ENCODE assay signal across 10 cellular contexts in genomic region chr12:124747426-124748161, GRCh38.
DNase-seq lines count a peak whose midpoint lies in the region; ATAC-seq, FAIRE-seq and TF ChIP-seq lines count a peak whose summit lies in the region.
"Had no signal": no experiment of that assay in that cellular context is flagged by ENCODE, and none has a peak within 500 bp of the region (broad histone marks: within the 10 kb centered on the region; RNA-seq: fewer than 3 reads in every experiment).

No MANE protein-coding gene starts in this region.

- ATAC-seq in IMR-90 (ENCODE audit: low read depth) (peak; percentile 7; the same call in 1 of the 2 replicates), pancreas (peak; percentile 32 to 66 (median 50)), HG03460 (IDR thresholded peaks at IDR 0.05; ENCODE audit: unreplicated experiment) (no peak)

- H3K79me2 ChIP-seq in trophoblast cell (ENCODE audit: control insufficient read depth, insufficient read depth, low read length, poor library complexity), result no peaks in the 10 kb centered on the region

- no peaks in the 10 kb centered on the region for H4K20me1 ChIP-seq in IMR-90 (ENCODE audit: insufficient read depth, low read length)

- H4K12ac ChIP-seq in trophoblast cell (ENCODE audit: low read depth, low read length), result no peak overlapping the region

- H3K9me3 ChIP-seq in IMR-90 (ENCODE audit: control insufficient read depth, insufficient read depth, low read length) (no peaks in the 10 kb centered on the region), colonic mucosa (no peaks in the 10 kb centered on the region), pancreas (no peaks in the 10 kb centered on the region), trophoblast cell (ENCODE audit: insufficient read depth, low read depth, low read length) (peaks cover 2% of the 10 kb centered on the region)

- peaks cover 9% of the 10 kb centered on the region for H3K9me1 ChIP-seq in IMR-90 (ENCODE audit: insufficient read depth, low read length)

- H3K4ac ChIP-seq in IMR-90 (ENCODE audit: low read depth, low read length), result peak overlapping the region; percentile 82
- H3K4ac ChIP-seq in trophoblast cell (ENCODE audit: low read depth, low read length), result no peak overlapping the region

- TF ChIP-seq POLR2A in IMR-90 (IDR thresholded peaks at IDR 0.05; ENCODE audit: low read depth, low read length), result no peak

- H3K4me3 ChIP-seq in IMR-90 (ENCODE audit: insufficient read depth, low read depth, low read length), result no peak overlapping the region
- H3K4me3 ChIP-seq in colonic mucosa, result no peak overlapping the region
- H3K4me3 ChIP-seq in pancreas, result no peak overlapping the region
- H3K4me3 ChIP-seq in trophoblast cell (ENCODE audit: low read depth, low read length), result no peak overlapping the region

- H3K27ac ChIP-seq in IMR-90 (ENCODE audit: insufficient read depth, low read length), result peak overlapping the region; percentile 17; the same call in 1 of the 2 replicates
- H3K27ac ChIP-seq in colonic mucosa, result peak overlapping the region; percentile 62
- H3K27ac ChIP-seq in pancreas, result peak overlapping the region; percentile 42 to 81 (median 70)
- H3K27ac ChIP-seq in trophoblast cell (ENCODE audit: low read depth, low read length), result no peak overlapping the region

- H4K91ac ChIP-seq in IMR-90 (ENCODE audit: insufficient read depth, low read depth, low read length), result peak overlapping the region; percentile 89
- no peak overlapping the region for H4K91ac ChIP-seq in trophoblast cell (ENCODE audit: low read depth, low read length)

- peak overlapping the region; percentile 89; the same call in 2 of the 3 replicates for H2BK15ac ChIP-seq in IMR-90 (ENCODE audit: low read depth, low read length)

- H3K4me1 ChIP-seq in IMR-90 (ENCODE audit: control insufficient read depth, insufficient read depth, low read length) (peaks cover 19% of the 10 kb centered on the region), colonic mucosa (peaks cover 18% of the 10 kb centered on the region), pancreas (peaks cover 9 to 14% (median 12%) of the 10 kb centered on the region in 3 donors), trophoblast cell (ENCODE audit: control insufficient read depth in 1 of 2, insufficient read depth in 2 of 2, low read length in 2 of 2) (peaks cover 9 to 13% of the 10 kb centered on the region in 2 experiments)

- no peak overlapping the region for H2AFZ ChIP-seq in IMR-90 (replicated peaks; ENCODE audit: low read length, poor library complexity)
- no peak overlapping the region for H2AFZ ChIP-seq in trophoblast cell (ENCODE audit: insufficient read depth, low read length, poor library complexity)

- no peak for TF ChIP-seq RAD21 in IMR-90 (IDR thresholded peaks at IDR 0.05; ENCODE audit: low read length)

- no peaks in the 10 kb centered on the region for H3K36me3 ChIP-seq in IMR-90 (ENCODE audit: control insufficient read depth, insufficient read depth, low read length)
- no peaks in the 10 kb centered on the region for H3K36me3 ChIP-seq in colonic mucosa
- no peaks in the 10 kb centered on the region for H3K36me3 ChIP-seq in pancreas
- no peaks in the 10 kb centered on the region for H3K36me3 ChIP-seq in trophoblast cell (ENCODE audit: control insufficient read depth in 1 of 2, insufficient read depth in 2 of 2, low read length in 2 of 2)

- no peak overlapping the region for H2AK9ac ChIP-seq in IMR-90 (replicated peaks; ENCODE audit: low read depth, low read length, poor library complexity)

- H3K4me2 ChIP-seq in IMR-90 (ENCODE audit: low read depth, low read length) (no peak overlapping the region), trophoblast cell (ENCODE audit: low read length) (no peak overlapping the region)

- WGBS in IMR-90 (ENCODE audit: extremely low coverage in 2 of 2, insufficient read length in 1 of 2), 2 experiments, result 65% methylated on average over 3 of the region's 15 CpGs; no CpG with 5 or more reads in 1 of the 2 experiments
- WGBS in pancreas, 2 donors, result 71 to 74% methylated on average over 15 of the region's 15 CpGs
- no CpG with 5 or more reads among the region's 15 CpGs for WGBS in trophoblast cell (ENCODE audit: extremely low coverage, insufficient coverage, insufficient read length)

- peak; percentile 84 for DNase-seq in GM03348 (ENCODE audit: low spot score)
- DNase-seq in IMR-90, result peak; percentile 92
- peak; percentile 51 for DNase-seq in colonic mucosa
- DNase-seq in pancreas, result no peak
- no peak for DNase-seq in trophoblast cell
- DNase-seq in SHP77 (lab: John Stamatoyannopoulos, UW), result no peak
- no peak for DNase-seq in NCI-H2196 treated with DMSO at 0.1 percent for 48 hours (lab: John Stamatoyannopoulos, UW; ENCODE audit: unreplicated experiment)
- DNase-seq: activated T-cell treated with anti-CD3 and anti-CD28 coated beads, Interleukin-2, amount 50 U/mL, for 24 hours; NCI-H187 had no signal

- H3K79me1 ChIP-seq in IMR-90 (ENCODE audit: low read depth in 1 of 2, low read length in 2 of 2) (no peaks in the 10 kb centered on the region), trophoblast cell (ENCODE audit: low read length) (peaks cover 3% of the 10 kb centered on the region)

- intact Hi-C loops in IMR-90 (cut with micrococcal nuclease) (loop anchor here (5.0 kb wide), 2 partner anchors 180 to 230 kb away; partner anchors contain the start of gene NCOR2), colonic mucosa (cut with DNase I) (no loop called here), pancreas (cut with DNase I) (no loop called here)

- POLR2A ChIA-PET in IMR-90 (lab: Charles Lee; ENCODE audit: unreplicated experiment), result no interaction called here

- no peak overlapping the region for H3K9ac ChIP-seq in IMR-90 (ENCODE audit: low read depth, low read length)
- H3K9ac ChIP-seq in colonic mucosa (ENCODE audit: low read depth in 2 of 2, low read length in 2 of 2), result peak overlapping the region in 1 of 2 donors; percentile 54
- H3K9ac ChIP-seq in trophoblast cell (ENCODE audit: low read length), result no peak overlapping the region

- dilution Hi-C loops in IMR-90 (cut with HindIII; ENCODE audit: low sequenced_read_pairs, unreplicated experiment), result no loop called here

- H2AK5ac ChIP-seq in IMR-90 (ENCODE audit: low read depth, low read length) (peak overlapping the region; percentile 44; the same call in 1 of the 2 replicates), trophoblast cell (ENCODE audit: low read length) (no peak overlapping the region)

- H2BK12ac ChIP-seq in trophoblast cell (ENCODE audit: low read length), result no peak overlapping the region

- peak; percentile 54 for FAIRE-seq in pancreas (lab: Jason Lieb, UNC)

- H4K8ac ChIP-seq in IMR-90 (ENCODE audit: low read depth in 2 of 2, low read length in 2 of 2), result no peak overlapping the region
- H4K8ac ChIP-seq in trophoblast cell (ENCODE audit: low read depth, low read length), result no peak overlapping the region

- H2BK5ac ChIP-seq in IMR-90 (ENCODE audit: low read depth, low read length, poor library complexity, severe bottlenecking) (no peak overlapping the region), trophoblast cell (ENCODE audit: low read depth, low read length, poor library complexity) (no peak overlapping the region)

- no peaks in the 10 kb centered on the region for H3K27me3 ChIP-seq in IMR-90 (ENCODE audit: control insufficient read depth, insufficient read depth, low read length)
- H3K27me3 ChIP-seq in colonic mucosa, result no peaks in the 10 kb centered on the region
- no peaks in the 10 kb centered on the region for H3K27me3 ChIP-seq in pancreas
- H3K27me3 ChIP-seq in trophoblast cell (ENCODE audit: insufficient read depth, low read length), result peaks cover 2% of the 10 kb centered on the region

- H3K14ac ChIP-seq in IMR-90 (replicated peaks; ENCODE audit: low read depth, low read length) (peak overlapping the region; percentile 12; the same call in 1 of the 2 replicates), trophoblast cell (ENCODE audit: low read length) (no peak overlapping the region)

- CTCF ChIA-PET in IMR-90 (lab: Yijun Ruan, JAX), result no interaction called here

- BruUV-seq in IMR-90 (replicated peaks; lab: Mats Ljungman, UMichigan), result no TSS peak

- H3K56ac ChIP-seq in IMR-90 (ENCODE audit: extremely low read depth, insufficient read depth, low read length), result no peak overlapping the region

- H3K18ac ChIP-seq in IMR-90 (ENCODE audit: low read depth, low read length), result peak overlapping the region; percentile 42
- no peak overlapping the region for H3K18ac ChIP-seq in trophoblast cell (ENCODE audit: low read length)

- H3K23ac ChIP-seq in IMR-90 (ENCODE audit: low read depth, low read length) (no peak overlapping the region), trophoblast cell (ENCODE audit: low read length) (no peak overlapping the region)

- H4K5ac ChIP-seq in IMR-90 (ENCODE audit: low read depth, low read length), result peak overlapping the region; percentile 23

- in situ Hi-C loops in IMR-90 (cut with MboI; ENCODE audit: low sequenced_read_pairs), result no loop called here

- H2BK20ac ChIP-seq in IMR-90 (ENCODE audit: low read depth, low read length), result peak overlapping the region; percentile 77; the same call in 1 of the 2 replicates

- peak overlapping the region; percentile 96 for H2BK120ac ChIP-seq in IMR-90 (ENCODE audit: low read depth, low read length)
- no peak overlapping the region for H2BK120ac ChIP-seq in trophoblast cell (ENCODE audit: insufficient read depth, low read length, poor library complexity)

- TF ChIP-seq CTCF in IMR-90 (conservative IDR thresholded peaks at IDR 0.05; ENCODE audit: low read depth, low read length) (no peak), colonic mucosa (IDR thresholded peaks at IDR 0.05) (no peak), pancreas (IDR thresholded peaks at IDR 0.05) (no peak)

TF ChIP-seq in IMR-90, 13 proteins besides CTCF, POLR2A, EP300 and RAD21 (continues in another document):
- TF ChIP-seq, protein P1, sequence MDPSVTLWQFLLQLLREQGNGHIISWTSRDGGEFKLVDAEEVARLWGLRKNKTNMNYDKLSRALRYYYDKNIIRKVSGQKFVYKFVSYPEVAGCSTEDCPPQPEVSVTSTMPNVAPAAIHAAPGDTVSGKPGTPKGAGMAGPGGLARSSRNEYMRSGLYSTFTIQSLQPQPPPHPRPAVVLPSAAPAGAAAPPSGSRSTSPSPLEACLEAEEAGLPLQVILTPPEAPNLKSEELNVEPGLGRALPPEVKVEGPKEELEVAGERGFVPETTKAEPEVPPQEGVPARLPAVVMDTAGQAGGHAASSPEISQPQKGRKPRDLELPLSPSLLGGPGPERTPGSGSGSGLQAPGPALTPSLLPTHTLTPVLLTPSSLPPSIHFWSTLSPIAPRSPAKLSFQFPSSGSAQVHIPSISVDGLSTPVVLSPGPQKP (IDR thresholded peaks at IDR 0.05; ENCODE audit: borderline replicate concordance, low read depth, low read length), result no peak
- TF ChIP-seq RCOR1 (IDR thresholded peaks at IDR 0.05; ENCODE audit: insufficient replicate concordance, low read length), result peak; percentile 18
- TF ChIP-seq BHLHE40 (IDR thresholded peaks at IDR 0.05; ENCODE audit: low read depth, low read length), result peak; percentile 73
- TF ChIP-seq RFX5 (IDR thresholded peaks at IDR 0.05; ENCODE audit: low read depth, low read length), result no peak
- TF ChIP-seq FOS (IDR thresholded peaks at IDR 0.05; ENCODE audit: low read depth, low read length), result peak; percentile 87
- TF ChIP-seq MAZ (IDR thresholded peaks at IDR 0.05; ENCODE audit: borderline replicate concordance, low read depth, low read length), result no peak

Comparison
In these comparisons a context has a peak if more than half of its experiments do, and no peak if none do; other contexts are left out.
1. DNase-seq: peak in GM03348 (single experiment), IMR-90 (single experiment) and colonic mucosa (single experiment); none in pancreas (0 of 6), trophoblast cell (0 of 2), SHP77 (0 of 2) and NCI-H2196 treated with DMSO at 0.1 percent for 48 hours (single experiment).